1 cellular context compared by ENCODE assay signal in the genomic region with DNA sequence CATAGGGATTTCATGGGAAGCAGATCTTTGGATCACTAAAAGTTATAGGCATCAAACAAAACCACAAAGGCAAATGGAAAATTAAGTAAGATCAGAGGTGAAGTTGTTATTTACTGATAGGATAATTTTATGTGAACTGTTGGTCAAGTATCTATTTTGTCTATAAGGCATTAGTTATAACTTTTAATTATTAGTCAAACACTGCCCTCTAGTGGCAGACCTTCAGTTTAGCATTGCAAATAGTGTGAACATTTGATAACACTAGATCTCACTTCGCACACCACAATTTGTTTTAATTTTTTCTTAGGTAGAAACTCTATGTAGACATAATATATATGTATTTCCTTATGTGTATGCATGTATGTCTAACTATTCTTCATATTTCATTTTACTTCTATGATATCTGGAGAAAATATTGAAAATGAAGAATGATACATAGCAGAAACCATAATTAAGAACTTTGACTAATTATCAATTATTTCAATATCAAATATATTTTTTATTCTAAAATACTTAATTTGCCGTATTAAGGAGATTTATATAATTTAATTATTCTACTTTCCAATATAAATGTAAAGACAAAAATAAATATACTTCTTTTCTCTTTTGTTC.
TF ChIP-seq lines count a peak whose summit lies in the region.

No MANE protein-coding gene starts in this region.

TF ChIP-seq in GM23338, 12 proteins besides CTCF, POLR2A, EP300 and RAD21 (continued from another document):
- TF ChIP-seq, protein P1, sequence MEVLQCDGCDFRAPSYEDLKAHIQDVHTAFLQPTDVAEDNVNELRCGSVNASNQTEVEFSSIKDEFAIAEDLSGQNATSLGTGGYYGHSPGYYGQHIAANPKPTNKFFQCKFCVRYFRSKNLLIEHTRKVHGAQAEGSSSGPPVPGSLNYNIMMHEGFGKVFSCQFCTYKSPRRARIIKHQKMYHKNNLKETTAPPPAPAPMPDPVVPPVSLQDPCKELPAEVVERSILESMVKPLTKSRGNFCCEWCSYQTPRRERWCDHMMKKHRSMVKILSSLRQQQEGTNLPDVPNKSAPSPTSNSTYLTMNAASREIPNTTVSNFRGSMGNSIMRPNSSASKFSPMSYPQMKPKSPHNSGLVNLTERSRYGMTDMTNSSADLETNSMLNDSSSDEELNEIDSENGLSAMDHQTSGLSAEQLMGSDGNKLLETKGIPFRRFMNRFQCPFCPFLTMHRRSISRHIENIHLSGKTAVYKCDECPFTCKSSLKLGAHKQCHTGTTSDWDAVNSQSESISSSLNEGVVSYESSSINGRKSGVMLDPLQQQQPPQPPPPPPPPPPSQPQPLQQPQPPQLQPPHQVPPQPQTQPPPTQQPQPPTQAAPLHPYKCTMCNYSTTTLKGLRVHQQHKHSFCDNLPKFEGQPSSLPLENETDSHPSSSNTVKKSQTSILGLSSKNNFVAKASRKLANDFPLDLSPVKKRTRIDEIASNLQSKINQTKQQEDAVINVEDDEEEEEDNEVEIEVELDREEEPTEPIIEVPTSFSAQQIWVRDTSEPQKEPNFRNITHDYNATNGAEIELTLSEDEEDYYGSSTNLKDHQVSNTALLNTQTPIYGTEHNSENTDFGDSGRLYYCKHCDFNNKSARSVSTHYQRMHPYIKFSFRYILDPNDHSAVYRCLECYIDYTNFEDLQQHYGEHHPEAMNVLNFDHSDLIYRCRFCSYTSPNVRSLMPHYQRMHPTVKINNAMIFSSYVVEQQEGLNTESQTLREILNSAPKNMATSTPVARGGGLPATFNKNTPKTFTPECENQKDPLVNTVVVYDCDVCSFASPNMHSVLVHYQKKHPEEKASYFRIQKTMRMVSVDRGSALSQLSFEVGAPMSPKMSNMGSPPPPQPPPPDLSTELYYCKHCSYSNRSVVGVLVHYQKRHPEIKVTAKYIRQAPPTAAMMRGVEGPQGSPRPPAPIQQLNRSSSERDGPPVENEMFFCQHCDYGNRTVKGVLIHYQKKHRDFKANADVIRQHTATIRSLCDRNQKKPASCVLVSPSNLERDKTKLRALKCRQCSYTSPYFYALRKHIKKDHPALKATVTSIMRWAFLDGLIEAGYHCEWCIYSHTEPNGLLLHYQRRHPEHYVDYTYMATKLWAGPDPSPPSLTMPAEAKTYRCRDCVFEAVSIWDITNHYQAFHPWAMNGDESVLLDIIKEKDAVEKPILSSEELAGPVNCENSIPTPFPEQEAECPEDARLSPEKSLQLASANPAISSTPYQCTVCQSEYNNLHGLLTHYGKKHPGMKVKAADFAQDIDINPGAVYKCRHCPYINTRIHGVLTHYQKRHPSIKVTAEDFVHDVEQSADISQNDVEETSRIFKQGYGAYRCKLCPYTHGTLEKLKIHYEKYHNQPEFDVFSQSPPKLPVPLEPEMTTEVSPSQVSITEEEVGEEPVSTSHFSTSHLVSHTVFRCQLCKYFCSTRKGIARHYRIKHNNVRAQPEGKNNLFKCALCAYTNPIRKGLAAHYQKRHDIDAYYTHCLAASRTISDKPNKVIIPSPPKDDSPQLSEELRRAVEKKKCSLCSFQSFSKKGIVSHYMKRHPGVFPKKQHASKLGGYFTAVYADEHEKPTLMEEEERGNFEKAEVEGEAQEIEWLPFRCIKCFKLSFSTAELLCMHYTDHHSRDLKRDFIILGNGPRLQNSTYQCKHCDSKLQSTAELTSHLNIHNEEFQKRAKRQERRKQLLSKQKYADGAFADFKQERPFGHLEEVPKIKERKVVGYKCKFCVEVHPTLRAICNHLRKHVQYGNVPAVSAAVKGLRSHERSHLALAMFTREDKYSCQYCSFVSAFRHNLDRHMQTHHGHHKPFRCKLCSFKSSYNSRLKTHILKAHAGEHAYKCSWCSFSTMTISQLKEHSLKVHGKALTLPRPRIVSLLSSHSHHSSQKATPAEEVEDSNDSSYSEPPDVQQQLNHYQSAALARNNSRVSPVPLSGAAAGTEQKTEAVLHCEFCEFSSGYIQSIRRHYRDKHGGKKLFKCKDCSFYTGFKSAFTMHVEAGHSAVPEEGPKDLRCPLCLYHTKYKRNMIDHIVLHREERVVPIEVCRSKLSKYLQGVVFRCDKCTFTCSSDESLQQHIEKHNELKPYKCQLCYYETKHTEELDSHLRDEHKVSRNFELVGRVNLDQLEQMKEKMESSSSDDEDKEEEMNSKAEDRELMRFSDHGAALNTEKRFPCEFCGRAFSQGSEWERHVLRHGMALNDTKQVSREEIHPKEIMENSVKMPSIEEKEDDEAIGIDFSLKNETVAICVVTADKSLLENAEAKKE (CRISPR knock-in tag; IDR thresholded peaks at IDR 0.05) = no peak
- TF ChIP-seq, protein P2, sequence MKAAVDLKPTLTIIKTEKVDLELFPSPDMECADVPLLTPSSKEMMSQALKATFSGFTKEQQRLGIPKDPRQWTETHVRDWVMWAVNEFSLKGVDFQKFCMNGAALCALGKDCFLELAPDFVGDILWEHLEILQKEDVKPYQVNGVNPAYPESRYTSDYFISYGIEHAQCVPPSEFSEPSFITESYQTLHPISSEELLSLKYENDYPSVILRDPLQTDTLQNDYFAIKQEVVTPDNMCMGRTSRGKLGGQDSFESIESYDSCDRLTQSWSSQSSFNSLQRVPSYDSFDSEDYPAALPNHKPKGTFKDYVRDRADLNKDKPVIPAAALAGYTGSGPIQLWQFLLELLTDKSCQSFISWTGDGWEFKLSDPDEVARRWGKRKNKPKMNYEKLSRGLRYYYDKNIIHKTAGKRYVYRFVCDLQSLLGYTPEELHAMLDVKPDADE (IDR thresholded peaks at IDR 0.05) = no peak
- no peak for TF ChIP-seq NANOG (IDR thresholded peaks at IDR 0.05; ENCODE audit: borderline replicate concordance)
